In the genomic region with DNA sequence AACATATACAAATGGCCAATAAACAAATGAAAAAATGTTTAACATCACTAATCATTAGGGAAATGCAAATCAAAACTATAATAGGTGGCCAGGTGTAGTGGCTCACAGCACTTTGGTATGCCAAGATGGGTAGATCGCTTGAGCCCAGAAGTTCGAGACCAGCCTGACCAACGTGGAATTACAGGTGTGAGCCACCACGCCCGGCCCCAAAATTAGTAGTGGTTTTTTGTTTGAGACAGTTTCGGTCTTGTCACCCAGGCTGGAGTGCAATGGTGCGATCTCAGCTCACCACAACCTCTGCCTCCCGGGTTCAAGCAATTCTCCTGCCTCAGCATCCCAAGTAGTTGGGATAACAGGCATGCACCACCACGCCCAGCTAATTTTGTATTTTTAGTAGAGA, we compare ENCODE assay signal across 4 cellular contexts. TPM values are rescaled to one million over a fixed set of nuclear protein-coding genes. Genes with fewer than 3 reads are reported as not detected.
"Had no signal": no experiment of that assay in that cellular context is flagged by ENCODE, and none has a peak within 500 bp of the region (broad histone marks: within the 10 kb centered on the region; RNA-seq: fewer than 3 reads in every experiment).

No MANE protein-coding gene starts in this region.

RNA-seq across cellular contexts. Expression of a gene that starts 37.6 kb away (rescaled TPM):
- total RNA-seq: PC-3, PC-9, Peyer's patch, Right ventricle myocardium superior had no signal
